ENCODE assay signal across 17 cellular contexts in the genomic region with DNA sequence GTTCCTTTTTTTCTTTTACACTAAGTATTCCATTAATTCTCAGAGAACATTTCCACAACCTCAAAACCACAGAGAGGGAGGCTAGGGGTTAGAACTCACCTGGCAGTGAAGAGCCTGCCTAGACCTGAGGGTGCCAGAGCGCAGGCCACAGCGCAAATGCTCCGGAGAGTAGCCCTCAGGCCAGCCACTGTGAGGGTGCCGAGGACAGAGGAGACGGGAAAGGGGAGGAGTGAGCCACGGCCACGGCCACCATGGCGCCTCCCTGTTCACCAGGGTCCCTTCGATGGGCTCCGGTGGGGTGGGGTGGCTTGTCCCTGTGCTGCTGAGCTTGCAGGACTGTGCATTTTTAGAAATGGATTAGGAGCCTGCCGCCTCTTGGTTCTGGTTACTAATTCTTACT. TPM values are rescaled to one million over a fixed set of nuclear protein-coding genes. Genes with fewer than 3 reads are reported as not detected.
DNase-seq lines count a peak whose midpoint lies in the region; ATAC-seq, FAIRE-seq and TF ChIP-seq lines count a peak whose summit lies in the region.
"Had no signal": no experiment of that assay in that cellular context is flagged by ENCODE, and none has a peak within 500 bp of the region (broad histone marks: within the 10 kb centered on the region; RNA-seq: fewer than 3 reads in every experiment).

No MANE protein-coding gene starts in this region.

- peak overlapping the region; percentile 23 for H3K18ac ChIP-seq in neuronal stem cell (ENCODE audit: low read length)

- H3K4me3 Mint-ChIP-seq in brain (peak overlapping the region in 1 of 5 experiments; percentile 54), endodermal cell (no peak overlapping the region), type B pancreatic cell (no peak overlapping the region)
- H3K4me3 Mint-ChIP-seq: CD8-positive, alpha-beta T cell; GM23338 had no signal

- no peak for TF ChIP-seq CTCF in brain (conservative IDR thresholded peaks at IDR 0.05)
- TF ChIP-seq CTCF in endodermal cell (conservative IDR thresholded peaks at IDR 0.05), result no peak
- no peak for TF ChIP-seq CTCF in type B pancreatic cell (conservative IDR thresholded peaks at IDR 0.05)

- H3K4me3 ChIP-seq in endodermal cell (ENCODE audit: low read length) (no peak overlapping the region), neuronal stem cell (ENCODE audit: low read length in 2 of 2) (no peak overlapping the region)
- H3K4me3 ChIP-seq: A549, GM23338 had no signal

- 96 to 97% methylated on average over 7 to 11 of the region's 11 CpGs for WGBS in endodermal cell (ENCODE audit: insufficient coverage in 1 of 2, insufficient read length in 1 of 2), 2 experiments
- no CpG with 5 or more reads among the region's 11 CpGs for WGBS in neuronal stem cell (ENCODE audit: extremely low coverage in 2 of 2, insufficient read length in 2 of 2, insufficient replicate concordance in 1 of 2), 2 donors

- H3K4me2 ChIP-seq in neuronal stem cell (ENCODE audit: insufficient read depth, low read length, poor library complexity, severe bottlenecking), result no peak overlapping the region
- H3K4me2 ChIP-seq: A549 had no signal

- H2AFZ ChIP-seq in neuronal stem cell (ENCODE audit: low read length), result no peak overlapping the region
- H2AFZ ChIP-seq: GM23338 had no signal

- H3K4me1 ChIP-seq in endodermal cell (ENCODE audit: control insufficient read depth, insufficient read depth, low read length), result peaks cover 5% of the 10 kb centered on the region
- peaks cover 0 to 2% of the 10 kb centered on the region in 2 donors for H3K4me1 ChIP-seq in neuronal stem cell (ENCODE audit: control insufficient read depth in 2 of 2, insufficient read depth in 1 of 2, low read depth in 1 of 2, low read length in 2 of 2)
- H3K4me1 ChIP-seq: A549, BE2C had no signal

- no peak overlapping the region for H4K8ac ChIP-seq in neuronal stem cell (ENCODE audit: low read depth, low read length)

- H2BK12ac ChIP-seq in neuronal stem cell (ENCODE audit: low read length), result peak overlapping the region; percentile 43

- no peak overlapping the region for H4K91ac ChIP-seq in neuronal stem cell (ENCODE audit: low read depth, low read length, poor library complexity)

- peak; percentile 35 for DNase-seq in endodermal cell
- DNase-seq in neuronal stem cell (ENCODE audit: low spot score), result no peak
- DNase-seq in type B pancreatic cell (ENCODE audit: extremely low spot score, unreplicated experiment), result peak; percentile 59
- DNase-seq in urothelium cell line (ENCODE audit: low spot score), result no peak
- no peak for DNase-seq in foreskin melanocyte
- DNase-seq: BE2C, COR-L47, GF-D8, H7, IMR-90 had no signal

- H3K27ac Mint-ChIP-seq in brain (peak overlapping the region; percentile 70 to 95 (median 92)), endodermal cell (no peak overlapping the region), type B pancreatic cell (no peak overlapping the region)
- H3K27ac Mint-ChIP-seq: GM23338 had no signal

- H3K27ac ChIP-seq in endodermal cell (ENCODE audit: low read depth, low read length) (no peak overlapping the region), neuronal stem cell (replicated peaks; ENCODE audit: low read length) (no peak overlapping the region)
- H3K27ac ChIP-seq: A549, C4-2B had no signal

- H2BK5ac ChIP-seq in neuronal stem cell (ENCODE audit: low read length), result no peak overlapping the region

- peak overlapping the region; percentile 18 for H3K23ac ChIP-seq in neuronal stem cell (ENCODE audit: low read depth, low read length, poor library complexity)

- no peak overlapping the region for H2BK15ac ChIP-seq in neuronal stem cell (ENCODE audit: low read length)

- no peak overlapping the region for H2AK5ac ChIP-seq in neuronal stem cell (ENCODE audit: low read depth, low read length)

- H3K4me1 Mint-ChIP-seq in brain (peaks cover 50% of the 10 kb centered on the region), endodermal cell (peaks cover 15% of the 10 kb centered on the region), type B pancreatic cell (ENCODE audit: unreplicated experiment) (peaks cover 9% of the 10 kb centered on the region)

- no peaks in the 10 kb centered on the region for H3K9me3 Mint-ChIP-seq in brain
- H3K9me3 Mint-ChIP-seq in endodermal cell, result no peaks in the 10 kb centered on the region
- no peaks in the 10 kb centered on the region for H3K9me3 Mint-ChIP-seq in type B pancreatic cell
- H3K9me3 Mint-ChIP-seq: CD8-positive, alpha-beta T cell; GM23338 had no signal

- peaks cover 15% of the 10 kb centered on the region for H3K27me3 Mint-ChIP-seq in brain
- H3K27me3 Mint-ChIP-seq in endodermal cell (ENCODE audit: insufficient read depth), result no peaks in the 10 kb centered on the region
- H3K27me3 Mint-ChIP-seq in type B pancreatic cell, result no peaks in the 10 kb centered on the region

- no peak overlapping the region for H2BK120ac ChIP-seq in neuronal stem cell (ENCODE audit: low read depth, low read length)

- H3K9ac ChIP-seq in endodermal cell (ENCODE audit: extremely low read depth, low read length, poor library complexity, severe bottlenecking) (no peak overlapping the region), neuronal stem cell (ENCODE audit: low read depth, low read length, poor library complexity) (no peak overlapping the region)

- H3K36me3 ChIP-seq in endodermal cell (ENCODE audit: control insufficient read depth, insufficient read depth, low read length) (peaks cover 34% of the 10 kb centered on the region), neuronal stem cell (replicated peaks in 1 of 2; ENCODE audit: control insufficient read depth in 2 of 2, insufficient read depth in 2 of 2, low read length in 2 of 2) (peaks cover 2 to 62% of the 10 kb centered on the region in 2 donors)
- H3K36me3 ChIP-seq: BE2C had no signal

- FAIRE-seq in urothelium cell line (lab: Jason Lieb, UNC), result no peak
- FAIRE-seq: A549, D721Med had no signal

- H3K36me3 Mint-ChIP-seq in brain (peaks cover 20% of the 10 kb centered on the region), endodermal cell (ENCODE audit: low read depth) (peaks cover 50% of the 10 kb centered on the region), type B pancreatic cell (peaks cover 35% of the 10 kb centered on the region)

- no peaks in the 10 kb centered on the region for H3K9me3 ChIP-seq in endodermal cell (ENCODE audit: control insufficient read depth, low read length)
- peaks cover 0 to 7% of the 10 kb centered on the region in 2 donors for H3K9me3 ChIP-seq in neuronal stem cell (replicated peaks in 1 of 2; ENCODE audit: control insufficient read depth in 2 of 2, insufficient read depth in 1 of 2, low read depth in 1 of 2, low read length in 2 of 2)
- H3K9me3 ChIP-seq: A549, BE2C had no signal

- H3K14ac ChIP-seq in neuronal stem cell (ENCODE audit: low read length), result no peak overlapping the region

- H3K79me1 ChIP-seq in neuronal stem cell (ENCODE audit: low read depth, low read length), result no peaks in the 10 kb centered on the region

- no peak for ATAC-seq in GM18909 (IDR thresholded peaks at IDR 0.05; ENCODE audit: poor library complexity, unreplicated experiment)
- ATAC-seq: A549; CD8-positive, alpha-beta T cell; GM23338 had no signal

- no peaks in the 10 kb centered on the region for H3K27me3 ChIP-seq in endodermal cell (ENCODE audit: control insufficient read depth, insufficient read depth, low read length, poor library complexity, severe bottlenecking)
- H3K27me3 ChIP-seq in neuronal stem cell (ENCODE audit: control insufficient read depth in 3 of 3, insufficient read depth in 3 of 3, low read depth in 1 of 3, low read length in 3 of 3), result no peaks in the 10 kb centered on the region
- H3K27me3 ChIP-seq: BE2C had no signal

- H3K4ac ChIP-seq in neuronal stem cell (ENCODE audit: low read length), result no peak overlapping the region

RNA-seq across cellular contexts. Expression of gene GGACT, which starts 58.9 kb away (rescaled TPM):
- polyA plus RNA-seq in brain (ENCODE audit: insufficient read depth, low read depth, low replicate concordance), result 8.6 TPM
- total RNA-seq in endodermal cell, result 1 to 10 TPM; 2.7 to 6.6 TPM
- 5.0 TPM for polyA plus RNA-seq in endodermal cell (2013, experiment 1 of 2)
- polyA plus RNA-seq in endodermal cell (2013, experiment 2 of 2), result 4.6 TPM
- 3.7 TPM for polyA plus RNA-seq in neuronal stem cell (2013, experiment 1 of 2)
- 3.4 TPM for polyA plus RNA-seq in neuronal stem cell (2013, experiment 2 of 2)
- 5.9 and 7.2 TPM in 2 replicates for total RNA-seq in type B pancreatic cell (ENCODE audit: low replicate concordance)

Comparison
In these comparisons a context has a peak if more than half of its experiments do, and no peak if none do; other contexts are left out.
1. H3K27ac Mint-ChIP-seq: peak in brain (5 of 5); none in endodermal cell (single experiment) and type B pancreatic cell (single experiment).
2. DNase-seq: peak in endodermal cell (single experiment) and type B pancreatic cell (single experiment); none in neuronal stem cell (single experiment), urothelium cell line (single experiment) and foreskin melanocyte (single experiment).